21 cellular contexts compared by ENCODE assay signal in genomic region chr7:128849804-128850490, GRCh38. TPM values are rescaled to one million over a fixed set of nuclear protein-coding genes. Genes with fewer than 3 reads are reported as not detected.
DNase-seq lines count a peak whose midpoint lies in the region; ATAC-seq, FAIRE-seq and TF ChIP-seq lines count a peak whose summit lies in the region.
"Had no signal": no experiment of that assay in that cellular context is flagged by ENCODE, and none has a peak within 500 bp of the region (broad histone marks: within the 10 kb centered on the region; RNA-seq: fewer than 3 reads in every experiment).

No MANE protein-coding gene starts in this region.

- BruUV-seq in IMR-90 (replicated peaks; lab: Mats Ljungman, UMichigan): no TSS peak

- H2AK9ac ChIP-seq in IMR-90 (replicated peaks; ENCODE audit: low read depth, low read length, poor library complexity): peak overlapping the region; percentile 55

- no peak for TF ChIP-seq POLR2A in IMR-90 (IDR thresholded peaks at IDR 0.05; ENCODE audit: low read depth, low read length)

- H3K36me3 ChIP-seq in IMR-90 (ENCODE audit: control insufficient read depth, insufficient read depth, low read length) (peaks cover 96% of the 10 kb centered on the region), kidney (ENCODE audit: control insufficient read depth in 1 of 2, insufficient read depth in 2 of 2, low read length in 2 of 2) (no peaks in the 10 kb centered on the region), neuronal stem cell (replicated peaks in 1 of 2; ENCODE audit: control insufficient read depth in 2 of 2, insufficient read depth in 2 of 2, low read length in 2 of 2) (peaks cover 0 to 79% of the 10 kb centered on the region in 2 donors)

- 96% methylated on average over 14 of the region's 18 CpGs; no CpG with 5 or more reads in 1 of the 2 experiments for WGBS in IMR-90 (ENCODE audit: extremely low coverage in 2 of 2, insufficient read length in 1 of 2), 2 experiments
- WGBS in neuronal stem cell (ENCODE audit: extremely low coverage in 2 of 2, insufficient read length in 2 of 2, insufficient replicate concordance in 1 of 2), 2 donors: no CpG with 5 or more reads among the region's 18 CpGs

- no peak overlapping the region for H4K5ac ChIP-seq in IMR-90 (ENCODE audit: low read depth, low read length)

- DNase-seq in IMR-90 (no peak), kidney (no peak), neuronal stem cell (ENCODE audit: low spot score) (no peak), type B pancreatic cell (ENCODE audit: extremely low spot score, unreplicated experiment) (no peak), DMS153 (lab: John Stamatoyannopoulos, UW) (no peak), anterior cingulate cortex (lab: John Stamatoyannopoulos, UW) (no peak)
- DNase-seq: DMS 273 treated with DMSO at 0.1 percent for 48 hours; Kasumi-1; MM.1S; NCI-H1092; NCI-H2081; NCI-H446 treated with DMSO at 0.1 percent for 48 hours; NCI-H748 treated with DMSO at 0.1 percent for 48 hours; NK-92 treated with Interleukin-12 subunit alpha and Interleukin-12 subunit beta, amount 100 ng/mL, for 24 hours; Peyer's patch had no signal

- H3K4ac ChIP-seq in IMR-90 (ENCODE audit: low read depth, low read length): no peak overlapping the region
- no peak overlapping the region for H3K4ac ChIP-seq in neuronal stem cell (ENCODE audit: low read length)

- H3K23ac ChIP-seq in IMR-90 (ENCODE audit: low read depth, low read length): no peak overlapping the region
- no peak overlapping the region for H3K23ac ChIP-seq in neuronal stem cell (ENCODE audit: low read depth, low read length, poor library complexity)

- no peak overlapping the region for H3K4me3 ChIP-seq in IMR-90 (ENCODE audit: insufficient read depth, low read depth, low read length)
- H3K4me3 ChIP-seq in kidney (ENCODE audit: low read length in 2 of 2): peak overlapping the region in 1 of 2 donors; percentile 21
- no peak overlapping the region for H3K4me3 ChIP-seq in neuronal stem cell (ENCODE audit: low read length in 2 of 2)
- H3K4me3 ChIP-seq: Peyer's patch, SJSA1 had no signal

- in situ Hi-C loops in IMR-90 (cut with MboI; ENCODE audit: low sequenced_read_pairs): no loop called here

- H2BK20ac ChIP-seq in IMR-90 (ENCODE audit: low read depth, low read length): no peak overlapping the region

- no peak overlapping the region for H3K27ac ChIP-seq in IMR-90 (ENCODE audit: insufficient read depth, low read length)
- peak overlapping the region; percentile 42 to 60 for H3K27ac ChIP-seq in kidney (ENCODE audit: low read depth in 2 of 2, low read length in 2 of 2)
- no peak overlapping the region for H3K27ac ChIP-seq in neuronal stem cell (replicated peaks; ENCODE audit: low read length)
- H3K27ac ChIP-seq: HL-60, Peyer's patch, SJSA1 had no signal

- H3K79me1 ChIP-seq in IMR-90 (ENCODE audit: low read depth in 1 of 2, low read length in 2 of 2) (peaks cover 34 to 62% of the 10 kb centered on the region in 2 experiments), neuronal stem cell (ENCODE audit: low read depth, low read length) (peaks cover 5% of the 10 kb centered on the region)

- H2BK5ac ChIP-seq in IMR-90 (ENCODE audit: low read depth, low read length, poor library complexity, severe bottlenecking) (no peak overlapping the region), neuronal stem cell (ENCODE audit: low read length) (no peak overlapping the region)

- no peak overlapping the region for H2BK12ac ChIP-seq in neuronal stem cell (ENCODE audit: low read length)

- peak overlapping the region; percentile 62 for H3K27ac Mint-ChIP-seq in type B pancreatic cell
- H3K27ac Mint-ChIP-seq: IgD-negative memory B cell had no signal

- CTCF ChIA-PET in IMR-90 (lab: Yijun Ruan, JAX): no interaction called here

- H3K9ac ChIP-seq in IMR-90 (ENCODE audit: low read depth, low read length): no peak overlapping the region
- peak overlapping the region in 1 of 2 donors; percentile 40 for H3K9ac ChIP-seq in kidney (ENCODE audit: low read length in 2 of 2)
- no peak overlapping the region for H3K9ac ChIP-seq in neuronal stem cell (ENCODE audit: low read depth, low read length, poor library complexity)

- intact Hi-C loops in IMR-90 (cut with micrococcal nuclease): no loop called here
- intact Hi-C loops in kidney (cut with DNase I): no loop called here

- H3K56ac ChIP-seq in IMR-90 (ENCODE audit: extremely low read depth, insufficient read depth, low read length): no peak overlapping the region

- peaks cover 56% of the 10 kb centered on the region for H4K20me1 ChIP-seq in IMR-90 (ENCODE audit: insufficient read depth, low read length)

- no peaks in the 10 kb centered on the region for H3K4me1 Mint-ChIP-seq in type B pancreatic cell (ENCODE audit: unreplicated experiment)
- H3K4me1 Mint-ChIP-seq: CD14-positive monocyte, IgD-negative memory B cell had no signal

- H3K9me1 ChIP-seq in IMR-90 (ENCODE audit: insufficient read depth, low read length): no peaks in the 10 kb centered on the region

- H3K27me3 ChIP-seq in IMR-90 (ENCODE audit: control insufficient read depth, insufficient read depth, low read length) (no peaks in the 10 kb centered on the region), neuronal stem cell (ENCODE audit: control insufficient read depth in 3 of 3, insufficient read depth in 3 of 3, low read depth in 1 of 3, low read length in 3 of 3) (peaks cover 0 to 6% (median 0%) of the 10 kb centered on the region in 3 experiments)
- H3K27me3 ChIP-seq: Peyer's patch, SJSA1 had no signal

- FAIRE-seq in kidney (lab: Jason Lieb, UNC): no peak
- FAIRE-seq: G401.6 had no signal

- H2AFZ ChIP-seq in IMR-90 (replicated peaks; ENCODE audit: low read length, poor library complexity) (no peak overlapping the region), neuronal stem cell (ENCODE audit: low read length) (no peak overlapping the region)

- TF ChIP-seq CTCF in IMR-90 (conservative IDR thresholded peaks at IDR 0.05; ENCODE audit: low read depth, low read length): no peak
- TF ChIP-seq CTCF in kidney (IDR thresholded peaks at IDR 0.05; ENCODE audit: borderline replicate concordance, extremely low read depth, insufficient read depth): no peak
- TF ChIP-seq CTCF in type B pancreatic cell (conservative IDR thresholded peaks at IDR 0.05): no peak

- H3K36me3 Mint-ChIP-seq in type B pancreatic cell: no peaks in the 10 kb centered on the region
- H3K36me3 Mint-ChIP-seq: CD14-positive monocyte, IgD-negative memory B cell had no signal

- H4K91ac ChIP-seq in IMR-90 (ENCODE audit: insufficient read depth, low read depth, low read length): no peak overlapping the region
- no peak overlapping the region for H4K91ac ChIP-seq in neuronal stem cell (ENCODE audit: low read depth, low read length, poor library complexity)

- dilution Hi-C loops in IMR-90 (cut with HindIII; ENCODE audit: low sequenced_read_pairs, unreplicated experiment): no loop called here

- no peaks in the 10 kb centered on the region for H3K9me3 Mint-ChIP-seq in type B pancreatic cell
- H3K9me3 Mint-ChIP-seq: CD14-positive monocyte, IgD-negative memory B cell had no signal

- POLR2A ChIA-PET in IMR-90 (lab: Charles Lee; ENCODE audit: unreplicated experiment): no interaction called here

- H3K18ac ChIP-seq in IMR-90 (ENCODE audit: low read depth, low read length): no peak overlapping the region
- no peak overlapping the region for H3K18ac ChIP-seq in neuronal stem cell (ENCODE audit: low read length)

- H3K9me3 ChIP-seq in IMR-90 (ENCODE audit: control insufficient read depth, insufficient read depth, low read length): no peaks in the 10 kb centered on the region
- no peaks in the 10 kb centered on the region for H3K9me3 ChIP-seq in kidney (ENCODE audit: control insufficient read depth in 1 of 2, low read length in 2 of 2)
- H3K9me3 ChIP-seq in neuronal stem cell (replicated peaks in 1 of 2; ENCODE audit: control insufficient read depth in 2 of 2, insufficient read depth in 1 of 2, low read depth in 1 of 2, low read length in 2 of 2): no peaks in the 10 kb centered on the region
- H3K9me3 ChIP-seq: Peyer's patch, SJSA1 had no signal

- no peak for ATAC-seq in IMR-90 (ENCODE audit: low read depth)
- no peak for ATAC-seq in HG03520 (IDR thresholded peaks at IDR 0.05; ENCODE audit: unreplicated experiment)

- H3K27me3 Mint-ChIP-seq in type B pancreatic cell: no peaks in the 10 kb centered on the region

- H4K8ac ChIP-seq in IMR-90 (ENCODE audit: low read depth in 2 of 2, low read length in 2 of 2): no peak overlapping the region
- no peak overlapping the region for H4K8ac ChIP-seq in neuronal stem cell (ENCODE audit: low read depth, low read length)

- H2BK120ac ChIP-seq in IMR-90 (ENCODE audit: low read depth, low read length) (no peak overlapping the region), neuronal stem cell (ENCODE audit: low read depth, low read length) (no peak overlapping the region)

- H3K4me1 ChIP-seq in IMR-90 (ENCODE audit: control insufficient read depth, insufficient read depth, low read length) (no peaks in the 10 kb centered on the region), kidney (ENCODE audit: control insufficient read depth in 1 of 2, insufficient read depth in 1 of 2, low read depth in 1 of 2, low read length in 2 of 2) (peaks cover 0 to 5% of the 10 kb centered on the region in 2 donors), neuronal stem cell (ENCODE audit: control insufficient read depth in 2 of 2, insufficient read depth in 1 of 2, low read depth in 1 of 2, low read length in 2 of 2) (no peaks in the 10 kb centered on the region)
- H3K4me1 ChIP-seq: Peyer's patch, SJSA1 had no signal

- H3K14ac ChIP-seq in IMR-90 (replicated peaks; ENCODE audit: low read depth, low read length) (no peak overlapping the region), neuronal stem cell (ENCODE audit: low read length) (peak overlapping the region; percentile 82)

- TF ChIP-seq RAD21 in IMR-90 (IDR thresholded peaks at IDR 0.05; ENCODE audit: low read length): no peak

- H2AK5ac ChIP-seq in IMR-90 (ENCODE audit: low read depth, low read length) (no peak overlapping the region), neuronal stem cell (ENCODE audit: low read depth, low read length) (no peak overlapping the region)

- no peak overlapping the region for H3K4me3 Mint-ChIP-seq in type B pancreatic cell
- H3K4me3 Mint-ChIP-seq: CD14-positive monocyte, IgD-negative memory B cell had no signal

- H3K4me2 ChIP-seq in IMR-90 (ENCODE audit: low read depth, low read length) (no peak overlapping the region), neuronal stem cell (ENCODE audit: insufficient read depth, low read length, poor library complexity, severe bottlenecking) (no peak overlapping the region)

- no peak overlapping the region for H2BK15ac ChIP-seq in IMR-90 (ENCODE audit: low read depth, low read length)
- H2BK15ac ChIP-seq in neuronal stem cell (ENCODE audit: low read length): no peak overlapping the region

RNA-seq across cellular contexts. Expression of gene ATP6V1F, which starts 12.7 kb away (rescaled TPM):
- total RNA-seq in IMR-90 (2012; rRNA removed): 61.1 and 104 TPM in 2 replicates
- 321 and 346 TPM in 2 replicates for polyA plus RNA-seq in IMR-90 (2012; rRNA removed)
- 128 and 421 TPM in 2 replicates for polyA plus RNA-seq in IMR-90 (2012; cell fraction: cytosol; rRNA removed)
- polyA plus RNA-seq in IMR-90 (2012; cell fraction: nucleus; rRNA removed; ENCODE audit: low replicate concordance): 84.2 and 106 TPM in 2 replicates
- 161 TPM for total RNA-seq in kidney
- 684 TPM for polyA plus RNA-seq in kidney (ENCODE audit: insufficient read depth, low read depth, low replicate concordance)
- 216 TPM for polyA plus RNA-seq in neuronal stem cell (2013, experiment 1 of 2)
- polyA plus RNA-seq in neuronal stem cell (2013, experiment 2 of 2): 208 TPM
- 144 and 157 TPM in 2 replicates for total RNA-seq in type B pancreatic cell (ENCODE audit: low replicate concordance)

RNA-seq across cellular contexts. Expression of gene FLNC, which starts 19.7 kb away (rescaled TPM):
- total RNA-seq in IMR-90 (2012; rRNA removed) (116 and 139 TPM in 2 replicates), kidney (12.2 TPM), type B pancreatic cell (ENCODE audit: low replicate concordance) (20.3 and 54.0 TPM in 2 replicates)
- polyA plus RNA-seq in IMR-90 (2012; rRNA removed) (154 and 167 TPM in 2 replicates), kidney (ENCODE audit: insufficient read depth, low read depth, low replicate concordance) (2.8 TPM)
- 67.5 and 137 TPM in 2 replicates for polyA plus RNA-seq in IMR-90 (2012; cell fraction: cytosol; rRNA removed)
- 165 and 525 TPM in 2 replicates for polyA plus RNA-seq in IMR-90 (2012; cell fraction: nucleus; rRNA removed; ENCODE audit: low replicate concordance)
- 17.5 TPM for polyA plus RNA-seq in neuronal stem cell (2013, experiment 1 of 2)
- polyA plus RNA-seq in neuronal stem cell (2013, experiment 2 of 2): 17.4 TPM
- polyA plus RNA-seq: CD14-positive monocyte, IgD-negative memory B cell had no signal

RNA-seq across cellular contexts. Expression of gene CCDC136, which starts 58.2 kb away (rescaled TPM):
- total RNA-seq in IMR-90 (2012; rRNA removed): 7.7 and 8.3 TPM in 2 replicates
- 15.1 and 18.0 TPM in 2 replicates for polyA plus RNA-seq in IMR-90 (2012; rRNA removed)
- 5.3 and 5.9 TPM in 2 replicates for polyA plus RNA-seq in IMR-90 (2012; cell fraction: cytosol; rRNA removed)
- 41.0 and 106 TPM in 2 replicates for polyA plus RNA-seq in IMR-90 (2012; cell fraction: nucleus; rRNA removed; ENCODE audit: low replicate concordance)
- total RNA-seq in kidney: 4.2 TPM
- 1.4 TPM for polyA plus RNA-seq in kidney (ENCODE audit: insufficient read depth, low read depth, low replicate concordance)
- 59.8 TPM for polyA plus RNA-seq in neuronal stem cell (2013, experiment 1 of 2)
- polyA plus RNA-seq in neuronal stem cell (2013, experiment 2 of 2): 63.1 TPM
- 4.2 and 44.2 TPM in 2 replicates for total RNA-seq in type B pancreatic cell (ENCODE audit: low replicate concordance)

Comparison
In these comparisons a context has a peak if more than half of its experiments do, and no peak if none do; other contexts are left out.
1. H3K27ac ChIP-seq: peak in kidney (2 of 2); none in IMR-90 (single experiment) and neuronal stem cell (single experiment).